ENCODE assay signal across 1 cellular context in the genomic region with DNA sequence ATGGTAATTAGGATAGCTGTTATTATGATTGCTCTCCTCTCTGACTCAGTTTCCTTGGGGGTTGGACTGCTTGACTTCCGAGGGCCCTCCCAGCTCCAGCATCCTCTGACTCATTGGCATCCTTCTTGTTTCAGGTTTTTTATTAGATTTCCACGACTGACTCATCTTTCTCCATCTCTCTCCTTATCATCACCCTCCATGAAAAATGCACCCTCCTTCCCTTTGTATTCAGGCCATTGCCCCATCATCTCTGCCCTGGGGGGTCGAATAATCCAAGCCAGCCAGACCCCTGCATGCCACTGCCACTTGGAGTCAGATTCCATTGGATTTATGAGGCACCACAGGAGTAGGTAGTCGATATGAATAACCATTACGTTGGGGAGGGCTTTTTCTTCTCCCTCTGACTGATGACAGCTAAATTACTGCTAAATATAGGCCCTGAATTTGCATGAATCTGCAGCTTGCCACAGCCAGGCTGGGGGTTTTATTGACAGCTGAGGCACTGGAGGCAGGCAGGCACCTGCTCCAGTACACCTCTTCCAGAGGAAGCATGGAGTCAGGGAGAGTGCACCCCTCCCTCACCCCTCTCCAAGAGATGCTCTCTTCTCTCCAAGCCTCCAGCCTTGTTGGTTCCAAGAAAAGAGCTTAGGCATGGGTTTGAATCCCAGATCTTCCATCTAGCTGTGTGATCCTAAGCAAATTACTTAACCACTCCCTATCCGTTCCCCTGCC.
TF ChIP-seq lines count a peak whose summit lies in the region.

No MANE protein-coding gene starts in this region.

TF ChIP-seq in IMR-90, 13 proteins besides CTCF, POLR2A, EP300 and RAD21:
- TF ChIP-seq, protein P1, sequence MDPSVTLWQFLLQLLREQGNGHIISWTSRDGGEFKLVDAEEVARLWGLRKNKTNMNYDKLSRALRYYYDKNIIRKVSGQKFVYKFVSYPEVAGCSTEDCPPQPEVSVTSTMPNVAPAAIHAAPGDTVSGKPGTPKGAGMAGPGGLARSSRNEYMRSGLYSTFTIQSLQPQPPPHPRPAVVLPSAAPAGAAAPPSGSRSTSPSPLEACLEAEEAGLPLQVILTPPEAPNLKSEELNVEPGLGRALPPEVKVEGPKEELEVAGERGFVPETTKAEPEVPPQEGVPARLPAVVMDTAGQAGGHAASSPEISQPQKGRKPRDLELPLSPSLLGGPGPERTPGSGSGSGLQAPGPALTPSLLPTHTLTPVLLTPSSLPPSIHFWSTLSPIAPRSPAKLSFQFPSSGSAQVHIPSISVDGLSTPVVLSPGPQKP (IDR thresholded peaks at IDR 0.05; ENCODE audit: borderline replicate concordance, low read depth, low read length): no peak
- TF ChIP-seq MAFK (IDR thresholded peaks at IDR 0.05; ENCODE audit: low read depth, low read length) (no peak), MXI1 (IDR thresholded peaks at IDR 0.05; ENCODE audit: borderline replicate concordance, low read depth, low read length) (no peak), FOS (IDR thresholded peaks at IDR 0.05; ENCODE audit: low read depth, low read length) (no peak), SMC3 (IDR thresholded peaks at IDR 0.05; ENCODE audit: low read depth, low read length) (no peak), CEBPB (IDR thresholded peaks at IDR 0.05; ENCODE audit: low read depth, low read length) (no peak), BHLHE40 (IDR thresholded peaks at IDR 0.05; ENCODE audit: low read depth, low read length) (no peak), RCOR1 (IDR thresholded peaks at IDR 0.05; ENCODE audit: insufficient replicate concordance, low read length) (no peak), NFE2L2 (IDR thresholded peaks at IDR 0.05; ENCODE audit: low read depth, low read length) (no peak), MAZ (IDR thresholded peaks at IDR 0.05; ENCODE audit: borderline replicate concordance, low read depth, low read length) (no peak), CHD1 (IDR thresholded peaks at IDR 0.05; ENCODE audit: low read depth, low read length) (no peak), RFX5 (IDR thresholded peaks at IDR 0.05; ENCODE audit: low read depth, low read length) (no peak)
- TF ChIP-seq, protein P2, sequence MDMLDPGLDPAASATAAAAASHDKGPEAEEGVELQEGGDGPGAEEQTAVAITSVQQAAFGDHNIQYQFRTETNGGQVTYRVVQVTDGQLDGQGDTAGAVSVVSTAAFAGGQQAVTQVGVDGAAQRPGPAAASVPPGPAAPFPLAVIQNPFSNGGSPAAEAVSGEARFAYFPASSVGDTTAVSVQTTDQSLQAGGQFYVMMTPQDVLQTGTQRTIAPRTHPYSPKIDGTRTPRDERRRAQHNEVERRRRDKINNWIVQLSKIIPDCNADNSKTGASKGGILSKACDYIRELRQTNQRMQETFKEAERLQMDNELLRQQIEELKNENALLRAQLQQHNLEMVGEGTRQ (IDR thresholded peaks at IDR 0.05; ENCODE audit: low read depth, low read length): no peak
